In the genomic region with DNA sequence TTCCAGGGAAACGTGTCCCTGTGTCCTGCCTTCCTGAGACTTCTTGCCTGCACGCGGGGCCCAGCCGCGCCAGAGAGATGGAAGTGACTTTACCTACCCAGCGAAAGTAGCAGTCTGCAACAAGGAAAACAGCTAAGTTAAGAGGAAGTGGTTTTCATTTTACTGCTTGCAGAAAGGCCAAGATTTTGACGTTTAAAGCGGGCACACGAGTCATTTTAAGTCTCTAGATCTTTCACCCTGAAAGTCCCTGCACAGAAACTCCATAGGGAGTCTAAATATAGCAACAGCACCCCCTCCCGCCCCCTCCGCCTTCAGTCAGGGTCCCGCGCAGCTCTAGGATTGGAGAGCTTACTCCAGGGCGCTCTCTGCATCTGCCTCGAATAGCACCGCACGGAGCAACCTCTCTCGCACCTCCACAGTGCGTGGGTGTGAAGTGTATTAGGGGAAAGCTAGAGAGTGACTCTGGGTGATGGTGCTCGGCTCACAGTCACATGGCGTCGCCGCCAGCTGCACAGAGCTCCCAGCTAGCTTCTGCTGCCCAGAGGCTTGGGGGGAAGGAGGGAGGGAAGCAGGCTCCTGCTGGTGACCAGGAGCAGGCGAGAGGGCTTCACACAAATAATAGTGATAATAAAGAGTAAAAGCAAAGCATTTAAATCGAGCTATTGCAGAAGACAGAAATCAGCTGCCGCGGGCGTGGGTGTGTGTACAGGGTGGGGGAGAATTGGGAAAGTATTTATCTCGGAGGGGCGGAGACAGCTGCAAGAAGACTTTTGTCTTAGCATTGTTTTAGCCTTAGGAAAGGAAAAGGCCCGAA, we compare ENCODE assay signal across 8 cellular contexts. TPM values are rescaled to one million over a fixed set of nuclear protein-coding genes. Genes with fewer than 3 reads are reported as not detected.
DNase-seq lines count a peak whose midpoint lies in the region; ATAC-seq and TF ChIP-seq lines count a peak whose summit lies in the region.

No MANE protein-coding gene starts in this region.

- peak overlapping the region; percentile 95 for H3K4me3 Mint-ChIP-seq in T-helper 17 cell

- H3K27ac Mint-ChIP-seq in T-helper 17 cell: peak overlapping the region; percentile 87

- ATAC-seq in HG03280 (IDR thresholded peaks at IDR 0.05; ENCODE audit: unreplicated experiment) (peak; percentile 57), T-helper 17 cell (peak; percentile 74)

- H3K27ac ChIP-seq in ascending aorta (peak overlapping the region; percentile 64 to 82), iPS-20b (ENCODE audit: low read length) (no peak overlapping the region)

- no peaks in the 10 kb centered on the region for H3K36me3 ChIP-seq in BE2C
- no peaks in the 10 kb centered on the region for H3K36me3 ChIP-seq in ascending aorta
- H3K36me3 ChIP-seq in iPS-20b (ENCODE audit: insufficient read depth, low read depth, low read length): no peaks in the 10 kb centered on the region

- H3K4me1 ChIP-seq in BE2C (no peaks in the 10 kb centered on the region), ascending aorta (peaks cover 0 to 4% of the 10 kb centered on the region in 2 donors), iPS-20b (ENCODE audit: insufficient read depth, low read length) (peaks cover 4% of the 10 kb centered on the region; the same call in 1 of the 2 replicates)

- H3K4me1 Mint-ChIP-seq in T-helper 17 cell: peaks cover 34% of the 10 kb centered on the region

- H3K27me3 ChIP-seq in BE2C: peaks cover 41% of the 10 kb centered on the region
- no peaks in the 10 kb centered on the region for H3K27me3 ChIP-seq in ascending aorta
- H3K27me3 ChIP-seq in iPS-20b (ENCODE audit: insufficient read depth, low read length): peaks cover 74% of the 10 kb centered on the region

- H3K27me3 Mint-ChIP-seq in T-helper 17 cell: peaks cover 20% of the 10 kb centered on the region

- TF ChIP-seq POLR2A in GM19193 (IDR thresholded peaks at IDR 0.05; ENCODE audit: extremely low read depth, insufficient read depth, insufficient read length): peak; percentile 48

- intact Hi-C loops in ascending aorta (cut with DNase I): loop anchor here (1.0 to 10.0 kb wide), 5 partner anchors 127 to 510 kb away; no protein-coding TSS in a partner anchor

- H3K4me3 ChIP-seq in BE2C (ENCODE audit: low read depth, low read length) (peak overlapping the region; percentile 52), ascending aorta (peak overlapping the region; percentile 66 to 84), iPS-20b (ENCODE audit: low read length) (peak overlapping the region; percentile 75)

- DNase-seq in BE2C: peak; percentile 58
- DNase-seq in T-helper 17 cell: peak in 2 of 3 donors; percentile 8 to 19
- peak in 1 of 2 donors; percentile 72 for DNase-seq in ascending aorta (ENCODE audit: low spot score in 2 of 2)
- peak; percentile 77 to 83 for DNase-seq in stimulated activated CD4-positive, alpha-beta T cell treated with anti-CD3 and anti-CD28 coated beads, Interleukin-15, amount 100 ng/mL, for 48 hours (ENCODE audit: low read depth in 2 of 2)
- no peak for DNase-seq in GOT3 (lab: John Stamatoyannopoulos, UW)

- H3K9me3 ChIP-seq in BE2C (no peaks in the 10 kb centered on the region), T-helper 17 cell (ENCODE audit: control insufficient read depth, low read length, poor library complexity, severe bottlenecking) (no peaks in the 10 kb centered on the region), ascending aorta (no peaks in the 10 kb centered on the region), iPS-20b (ENCODE audit: insufficient read depth, low read depth, low read length) (no peaks in the 10 kb centered on the region)

- no peak for TF ChIP-seq CTCF in BE2C (IDR thresholded peaks at IDR 0.05; ENCODE audit: low read depth, low read length)
- no peak for TF ChIP-seq CTCF in ascending aorta (IDR thresholded peaks at IDR 0.05)

- H3K9ac ChIP-seq in iPS-20b (ENCODE audit: low read depth, low read length): no peak overlapping the region

- H3K36me3 Mint-ChIP-seq in T-helper 17 cell (ENCODE audit: low read depth): no peaks in the 10 kb centered on the region

RNA-seq across cellular contexts. Expression of a gene that starts 1.8 kb away (rescaled TPM):
- 6.1 TPM for polyA plus RNA-seq in BE2C (2012; ENCODE audit: insufficient read depth, insufficient read length, low read depth)
- total RNA-seq in T-helper 17 cell (1 to 10 TPM; 1.5 to 3.3 TPM), ascending aorta (4.5 TPM)
